In the genomic region with DNA sequence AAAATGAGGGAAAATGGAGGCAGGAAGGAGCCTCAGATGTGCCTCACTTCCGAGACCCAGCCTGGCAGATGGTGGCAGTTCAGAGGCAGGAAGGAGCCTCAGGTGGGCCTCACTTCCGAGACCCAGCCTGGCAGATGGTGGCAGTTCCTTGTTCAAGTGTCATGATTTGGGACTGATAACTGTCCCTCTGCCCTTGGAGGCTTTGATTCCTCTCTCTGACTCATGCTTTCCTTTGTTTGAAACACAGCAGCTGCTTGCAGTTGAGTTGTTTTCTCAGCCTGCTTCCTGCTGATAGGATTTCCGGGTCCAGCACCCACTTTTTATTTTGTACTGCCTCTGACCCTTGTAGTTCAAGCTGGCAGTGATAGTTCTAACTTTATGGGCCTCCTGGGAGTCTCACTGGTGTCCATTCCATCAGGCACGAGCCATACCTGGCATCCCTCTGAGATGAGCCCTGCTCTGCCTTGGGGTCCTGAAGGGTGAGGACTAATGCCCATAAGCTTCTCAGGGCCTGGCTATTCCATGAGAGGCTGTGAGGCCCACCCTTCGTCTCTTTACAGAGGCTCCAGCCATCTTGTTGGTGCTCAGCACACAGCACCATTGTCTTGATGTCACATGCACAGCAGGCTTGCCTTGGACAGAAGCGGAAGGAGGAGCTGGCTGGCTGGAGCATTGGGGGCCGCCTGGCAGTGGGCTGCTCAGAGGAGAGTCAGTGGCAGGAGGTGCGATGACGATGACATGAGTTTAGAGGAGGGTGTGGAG, we compare ENCODE assay signal across 8 cellular contexts. TPM values are rescaled to one million over a fixed set of nuclear protein-coding genes. Genes with fewer than 3 reads are reported as not detected.
DNase-seq lines count a peak whose midpoint lies in the region; FAIRE-seq and TF ChIP-seq lines count a peak whose summit lies in the region.

No MANE protein-coding gene starts in this region.

- peaks cover 0 to 18% (median 6%) of the 10 kb centered on the region in 4 experiments; a peak in 4 of 7 replicates for H3K4me1 ChIP-seq in H1 (replicated peaks in 1 of 4; ENCODE audit: control insufficient read depth in 3 of 4, insufficient read depth in 4 of 4, low read length in 3 of 4)

- 0 out of 2 replicates have a peak overlapping the region, but pooled peaks have one; percentile 53 for H2BK15ac ChIP-seq in H1 (ENCODE audit: low read length)

- no peaks in the 10 kb centered on the region for H3K36me3 Mint-ChIP-seq in nephron (ENCODE audit: low read depth)

- H2BK5ac ChIP-seq in H1 (ENCODE audit: low read depth, low read length): 0 out of 2 replicates have a peak overlapping the region, but pooled peaks have one; percentile 20

- H3K4me3 ChIP-seq in H1 (ENCODE audit: extremely low read depth in 1 of 4, insufficient read depth in 2 of 4, low read depth in 3 of 4, low read length in 4 of 4): no peak overlapping the region

- no peak overlapping the region for H2AK5ac ChIP-seq in H1 (ENCODE audit: low read depth, low read length)

- no peak for FAIRE-seq in H1 (lab: Jason Lieb, UNC)

- H3K23me2 ChIP-seq in H1 (ENCODE audit: low read depth, low read length): no peaks in the 10 kb centered on the region

- CTCF ChIA-PET in H1 (lab: Charles Lee; ENCODE audit: partially characterized antibody): interaction anchor here (0.7 to 2.0 kb wide), 7 partner anchors 12 to 209 kb away, joined by 3 to 19 read pairs (median 3); no protein-coding TSS in a partner anchor

- no peak overlapping the region for H3K9ac ChIP-seq in H1 (replicated peaks in 1 of 4; ENCODE audit: extremely low read depth in 1 of 4, low read depth in 3 of 4, low read length in 3 of 4)

- peaks cover 0 to 3% of the 10 kb centered on the region in 2 experiments; a peak in 1 of 4 replicates for H3K79me2 ChIP-seq in H1 (ENCODE audit: control insufficient read depth in 1 of 2, insufficient read depth in 2 of 2, low read length in 2 of 2)

- no peak overlapping the region; the same call in 1 of the 2 replicates for H3K18ac ChIP-seq in H1 (ENCODE audit: extremely low read depth, low read length)

- peaks cover 16% of the 10 kb centered on the region for H3K79me1 ChIP-seq in H1 (ENCODE audit: low read depth, low read length)

- H4K91ac ChIP-seq in H1 (replicated peaks; ENCODE audit: insufficient read length, low read length): no peak overlapping the region

- peaks cover 60% of the 10 kb centered on the region for H3K4me1 Mint-ChIP-seq in nephron

- no peak overlapping the region for H4K5ac ChIP-seq in H1 (ENCODE audit: insufficient read length, low read depth, low read length)

- TF ChIP-seq EP300 in H1 (IDR thresholded peaks at IDR 0.05; ENCODE audit: borderline replicate concordance in 1 of 2, low read depth in 2 of 2, low read length in 2 of 2): no peak

- H3K4me2 ChIP-seq in H1 (ENCODE audit: insufficient read depth in 1 of 2, low read depth in 2 of 2, low read length in 2 of 2): no peak overlapping the region

- peak overlapping the region in 2 of 3 experiments; percentile 20 to 31 for H3K27ac Mint-ChIP-seq in nephron

- no peaks in the 10 kb centered on the region for H3K9me3 ChIP-seq in H1 (ENCODE audit: insufficient read depth in 2 of 2, low read depth in 1 of 2, low read length in 1 of 2)

- H3K36me3 ChIP-seq in H1 (ENCODE audit: control insufficient read depth in 2 of 4, insufficient read depth in 4 of 4, low read length in 3 of 4): no peaks in the 10 kb centered on the region

- H3K27me3 Mint-ChIP-seq in nephron (ENCODE audit: low read depth): no peaks in the 10 kb centered on the region

- H3K56ac ChIP-seq in H1 (replicated peaks; ENCODE audit: insufficient read length, low read depth, low read length): no peak overlapping the region

- H2AFZ ChIP-seq in H1 (ENCODE audit: low read length): no peak overlapping the region

- H3K14ac ChIP-seq in H1 (ENCODE audit: insufficient read length): no peak overlapping the region

- H3K27me3 ChIP-seq in H1 (replicated peaks in 1 of 4; ENCODE audit: control insufficient read depth in 3 of 4, extremely low read depth in 1 of 4, insufficient read depth in 3 of 4, low read length in 3 of 4): no peaks in the 10 kb centered on the region

- no peak overlapping the region for H3K27ac ChIP-seq in H1 (ENCODE audit: low read depth, low read length)

- no peak overlapping the region for H4K8ac ChIP-seq in H1 (ENCODE audit: extremely low read depth, insufficient read depth, low read length)

- H2BK120ac ChIP-seq in H1 (replicated peaks; ENCODE audit: low read depth, low read length): no peak overlapping the region

- H3K9me3 Mint-ChIP-seq in nephron: no peaks in the 10 kb centered on the region

- no peak overlapping the region for H3K23ac ChIP-seq in H1 (ENCODE audit: insufficient read length)

- POLR2A ChIA-PET in H1 (lab: Charles Lee; ENCODE audit: partially characterized antibody): interaction anchor here (1.3 kb wide), 1 partner anchor 13 kb away, joined by 3 read pairs; no protein-coding TSS in a partner anchor

- 93% methylated on average over 9 of the region's 9 CpGs; no CpG with 5 or more reads in 1 of the 2 experiments for WGBS in H1 (ENCODE audit: extremely low coverage in 1 of 2, insufficient coverage in 1 of 2, insufficient read length in 1 of 2, insufficient replicate concordance in 2 of 2, low coverage in 1 of 2, low lambda C conversion rate in 2 of 2, missing lambda C conversion rate in 1 of 2), 2 experiments

- DNase-seq in DMS53 (lab: John Stamatoyannopoulos, UW) (peak; percentile 95), NCI-H2029 (lab: John Stamatoyannopoulos, UW) (peak; percentile 50), H1 (ENCODE audit: low read depth in 1 of 2, low spot score in 2 of 2) (no peak), NCI-H82 treated with DMSO at 0.1 percent for 48 hours (lab: John Stamatoyannopoulos, UW; ENCODE audit: unreplicated experiment) (no peak), iPS-NIHi11 (ENCODE audit: low spot score) (no peak), NCI-H748 treated with DMSO at 0.1 percent for 48 hours (lab: John Stamatoyannopoulos, UW) (no peak)
- DNase-seq in activated CD4-positive, alpha-beta T cell treated with anti-CD3 and anti-CD28 coated beads, Interleukin-2, amount 50 U/mL, for 48 hours: no peak

- no peak for TF ChIP-seq POLR2A in H1 (IDR thresholded peaks at IDR 0.05; ENCODE audit: control extremely low read depth in 1 of 2, low read depth in 2 of 2, low read length in 2 of 2)

- H3K4ac ChIP-seq in H1 (replicated peaks; ENCODE audit: insufficient read length, low read depth, low read length): no peak overlapping the region

- H2BK12ac ChIP-seq in H1 (ENCODE audit: low read depth, low read length): no peak overlapping the region

- peaks cover 10 to 17% of the 10 kb centered on the region in 2 experiments for H4K20me1 ChIP-seq in H1 (replicated peaks in 1 of 2; ENCODE audit: control insufficient read depth in 1 of 2, insufficient read depth in 2 of 2, low read length in 2 of 2)

- no peak overlapping the region for H2BK20ac ChIP-seq in H1 (ENCODE audit: low read length)

- no peak for TF ChIP-seq RAD21 in H1 (IDR thresholded peaks at IDR 0.05 in 1 of 2, conservative IDR thresholded peaks at IDR 0.05 in 1 of 2; ENCODE audit: low read depth in 2 of 2, low read length in 2 of 2)

- H3K4me3 Mint-ChIP-seq in nephron: no peak overlapping the region

- no peak for TF ChIP-seq CTCF in H1 (IDR thresholded peaks at IDR 0.05; ENCODE audit: control extremely low read depth in 1 of 3, insufficient read depth in 1 of 3, low read depth in 1 of 3, low read length in 3 of 3)
- TF ChIP-seq CTCF in nephron (IDR thresholded peaks at IDR 0.05; ENCODE audit: unreplicated experiment in 3 of 3): no peak

TF ChIP-seq in H1, 55 proteins besides CTCF, POLR2A, EP300 and RAD21 (continues in another document):
- no peak for TF ChIP-seq CHD1 (IDR thresholded peaks at IDR 0.05; ENCODE audit: low read depth, low read length)
- no peak for TF ChIP-seq CBX5 (IDR thresholded peaks at IDR 0.05; ENCODE audit: low read depth, low read length)
- TF ChIP-seq, protein P1, sequence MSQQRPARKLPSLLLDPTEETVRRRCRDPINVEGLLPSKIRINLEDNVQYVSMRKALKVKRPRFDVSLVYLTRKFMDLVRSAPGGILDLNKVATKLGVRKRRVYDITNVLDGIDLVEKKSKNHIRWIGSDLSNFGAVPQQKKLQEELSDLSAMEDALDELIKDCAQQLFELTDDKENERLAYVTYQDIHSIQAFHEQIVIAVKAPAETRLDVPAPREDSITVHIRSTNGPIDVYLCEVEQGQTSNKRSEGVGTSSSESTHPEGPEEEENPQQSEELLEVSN (IDR thresholded peaks at IDR 0.05): no peak
- TF ChIP-seq SIRT6 (IDR thresholded peaks at IDR 0.05; ENCODE audit: low read length): no peak
- TF ChIP-seq FOSL1 (IDR thresholded peaks at IDR 0.05; ENCODE audit: insufficient read depth, low read depth, low read length): no peak
- TF ChIP-seq HDAC6 (IDR thresholded peaks at IDR 0.05; ENCODE audit: low read depth, low read length): no peak
- no peak for TF ChIP-seq PHF8 (conservative IDR thresholded peaks at IDR 0.05; ENCODE audit: low read depth, low read length)
- TF ChIP-seq NANOG (IDR thresholded peaks at IDR 0.05; ENCODE audit: insufficient read depth, low read depth, low read length, poor library complexity, severe bottlenecking): no peak
- no peak for TF ChIP-seq RNF2 (IDR thresholded peaks at IDR 0.05; ENCODE audit: borderline replicate concordance, low read depth, low read length, missing control alignments, poor library complexity, severe bottlenecking)
- TF ChIP-seq CREB1 (IDR thresholded peaks at IDR 0.05): no peak
- no peak for TF ChIP-seq RFX5 (IDR thresholded peaks at IDR 0.05; ENCODE audit: borderline replicate concordance, low read depth, low read length)

RNA-seq across cellular contexts. Expression of a gene that starts 13.0 kb away (rescaled TPM):
- 16.3 and 16.4 TPM in 2 replicates for total RNA-seq in H1 (2021; fragmentation: NEBNext Ultra II Directional; extraction: Animal tissue kit (Norgen Biotek cat#: 25700))
- 6.0 and 10.7 TPM in 2 replicates for polyA plus RNA-seq in H1 (2011; rRNA removed)
- polyA plus RNA-seq in H1 (2011; cell fraction: cytosol; rRNA removed): 10.1 TPM
- 30.0 TPM for polyA plus RNA-seq in H1 (2011; cell fraction: nucleus; rRNA removed)
- 12.7 to 26.6 TPM (median 20.0 TPM) in 4 replicates for polyA plus RNA-seq in H1 (2012, experiment 1 of 2)
- 17.8 TPM for polyA plus RNA-seq in H1 (2012, experiment 2 of 2)
- 10.6 TPM for polyA plus RNA-seq in H1 (2013, experiment 1 of 2)
- 10.3 TPM for polyA plus RNA-seq in H1 (2013, experiment 2 of 2)
- polyA minus RNA-seq in H1 (2011; rRNA and poly(A)+ RNA removed): 10.8 and 12.0 TPM in 2 replicates
- polyA minus RNA-seq in H1 (2011; cell fraction: cytosol; rRNA and poly(A)+ RNA removed): 15.5 TPM
- polyA minus RNA-seq in H1 (2011; cell fraction: nucleus; rRNA and poly(A)+ RNA removed): 28.6 TPM

RNA-seq across cellular contexts. Expression of a gene that starts 56.8 kb away (rescaled TPM):
- total RNA-seq in H1 (2021; fragmentation: NEBNext Ultra II Directional; extraction: Animal tissue kit (Norgen Biotek cat#: 25700)): 0.45 and 0.78 TPM in 2 replicates
- 0.23 and 0.39 TPM in 2 replicates for polyA plus RNA-seq in H1 (2011; rRNA removed)
- 0.28 TPM for polyA plus RNA-seq in H1 (2011; cell fraction: cytosol; rRNA removed)
- 1.7 TPM for polyA plus RNA-seq in H1 (2011; cell fraction: nucleus; rRNA removed)
- polyA plus RNA-seq in H1 (2012, experiment 1 of 2): 0.15 to 0.43 TPM (median 0.34 TPM) in 4 replicates
- polyA plus RNA-seq in H1 (2012, experiment 2 of 2): not detected
- 0.22 TPM for polyA plus RNA-seq in H1 (2013, experiment 1 of 2)
- 0.15 TPM for polyA plus RNA-seq in H1 (2013, experiment 2 of 2)
- 0.12 and 0.28 TPM in 2 replicates for polyA minus RNA-seq in H1 (2011; rRNA and poly(A)+ RNA removed)
- polyA minus RNA-seq in H1 (2011; cell fraction: cytosol; rRNA and poly(A)+ RNA removed): not detected
- polyA minus RNA-seq in H1 (2011; cell fraction: nucleus; rRNA and poly(A)+ RNA removed): 1.6 TPM

Comparison
In these comparisons a context has a peak if more than half of its experiments do, and no peak if none do; other contexts are left out.
1. DNase-seq: peak in DMS53 (single experiment) and NCI-H2029 (single experiment); none in H1 (0 of 2), NCI-H82 treated with DMSO at 0.1 percent for 48 hours (single experiment), iPS-NIHi11 (single experiment), NCI-H748 treated with DMSO at 0.1 percent for 48 hours (single experiment) and activated CD4-positive, alpha-beta T cell treated with anti-CD3 and anti-CD28 coated beads, Interleukin-2, amount 50 U/mL, for 48 hours (0 of 2).